In genomic region chr4:39441593-39441992, GRCh38 we compare ENCODE assay signal across 37 cellular contexts. TPM values are rescaled to one million over a fixed set of nuclear protein-coding genes. Genes with fewer than 3 reads are reported as not detected.
"Had no signal": no experiment of that assay in that cellular context is flagged by ENCODE, and none has a peak within 500 bp of the region (broad histone marks: within the 10 kb centered on the region; RNA-seq: fewer than 3 reads in every experiment).

No MANE protein-coding gene starts in this region.

- H3K27me3 Mint-ChIP-seq: activated naive CD8-positive, alpha-beta T cell had no signal

- FAIRE-seq: bronchial epithelial cell, colon, TTC549 had no signal

- H3K4me3 ChIP-seq: ascending aorta, cardiac muscle cell had no signal

- H3K36me3 Mint-ChIP-seq: activated CD4-positive, alpha-beta memory T cell treated with anti-CD3 and anti-CD28 coated beads for 36 hours; activated naive CD8-positive, alpha-beta T cell; activated naive CD8-positive, alpha-beta T cell treated with anti-CD3 and anti-CD28 coated beads, Interleukin-2, amount 10 ng/mL, durations not matched to agents 7 days and 5 days; brain had no signal

- ATAC-seq: activated CD8-positive, alpha-beta T cell treated with anti-CD3 and anti-CD28 coated beads for 36 hours; activated naive CD8-positive, alpha-beta T cell treated with anti-CD3 and anti-CD28 coated beads, Interleukin-2, amount 50 U/mL, for 24 hours had no signal

- H3K4me1 Mint-ChIP-seq: activated CD4-positive, alpha-beta T cell treated with anti-CD3 and anti-CD28 coated beads, Interleukin-2, amount 10 ng/mL, durations not matched to agents 24 days and 14 days; activated naive CD8-positive, alpha-beta T cell treated with anti-CD3 and anti-CD28 coated beads, Interleukin-2, amount 10 ng/mL, durations not matched to agents 7 days and 5 days; brain had no signal

- H3K27ac Mint-ChIP-seq: activated B cell treated with CpG ODN at 0.5 μM for 24 hours; activated CD4-positive, alpha-beta memory T cell treated with anti-CD3 and anti-CD28 coated beads for 36 hours; activated CD4-positive, alpha-beta T cell treated with anti-CD3 and anti-CD28 coated beads, Interleukin-2, amount 10 ng/mL, durations not matched to agents 24 days and 14 days; activated CD8-positive, alpha-beta T cell treated with anti-CD3 and anti-CD28 coated beads for 36 hours; activated naive CD8-positive, alpha-beta T cell; activated naive CD8-positive, alpha-beta T cell treated with anti-CD3 and anti-CD28 coated beads, Interleukin-2, amount 10 ng/mL, durations not matched to agents 7 days and 5 days; activated naive CD8-positive, alpha-beta T cell treated with anti-CD3 and anti-CD28 coated beads, Interleukin-2, amount 50 U/mL, for 24 hours; activated T-helper 1 cell treated with anti-CD3 and anti-CD28 coated beads, Interleukin-12 subunit alpha, Interleukin-12 subunit beta, Interleukin-2, Interleukin-4 antibody, amounts not matched to agents 30 ng/mL and 10 ng/mL and 1 ng/mL, durations not matched to agents 14 hours and 24 hours and 36 hours; activated T-helper 2 cell treated with anti-CD3 and anti-CD28 coated beads, Interferon-gamma antibody, Interleukin-2, Interleukin-4, amounts not matched to agents 10 μg/mL and 5 μg/mL and 100 μg/mL, durations not matched to agents 14 hours and 24 hours and 36 hours; brain; T-helper 1 cell treated with Interleukin-12 subunit alpha and Interleukin-12 subunit beta and Interleukin-4 antibody, amounts not matched to agents 30 μg/mL and 1 μg/mL, for 36 hours; T-helper 2 cell treated with Interferon-gamma antibody and Interleukin-4, amounts not matched to agents 5 μg/mL and 100 μg/mL, for 36 hours had no signal

- H3K9me3 Mint-ChIP-seq: activated B cell treated with CpG ODN at 0.5 μM for 24 hours; activated CD4-positive, alpha-beta memory T cell treated with anti-CD3 and anti-CD28 coated beads for 36 hours; activated CD4-positive, alpha-beta T cell treated with anti-CD3 and anti-CD28 coated beads, Interleukin-2, amount 10 ng/mL, durations not matched to agents 24 days and 14 days; activated CD8-positive, alpha-beta T cell treated with anti-CD3 and anti-CD28 coated beads for 36 hours; activated naive CD8-positive, alpha-beta T cell treated with anti-CD3 and anti-CD28 coated beads, Interleukin-2, amount 10 ng/mL, durations not matched to agents 7 days and 5 days; activated naive CD8-positive, alpha-beta T cell treated with anti-CD3 and anti-CD28 coated beads, Interleukin-2, amount 50 U/mL, for 24 hours; activated T-helper 1 cell treated with anti-CD3 and anti-CD28 coated beads, Interleukin-12 subunit alpha, Interleukin-12 subunit beta, Interleukin-2, Interleukin-4 antibody, amounts not matched to agents 30 ng/mL and 10 ng/mL and 1 ng/mL, durations not matched to agents 14 hours and 24 hours and 36 hours; activated T-helper 2 cell treated with anti-CD3 and anti-CD28 coated beads, Interferon-gamma antibody, Interleukin-2, Interleukin-4, amounts not matched to agents 10 μg/mL and 5 μg/mL and 100 μg/mL, durations not matched to agents 14 hours and 24 hours and 36 hours; brain; T-helper 1 cell treated with Interleukin-12 subunit alpha and Interleukin-12 subunit beta and Interleukin-4 antibody, amounts not matched to agents 30 μg/mL and 1 μg/mL, for 36 hours; T-helper 2 cell treated with Interferon-gamma antibody and Interleukin-4, amounts not matched to agents 5 μg/mL and 100 μg/mL, for 36 hours had no signal

- H3K9me3 ChIP-seq: ascending aorta had no signal

- H3K27ac ChIP-seq: ascending aorta, cardiac muscle cell, VCaP had no signal

- DNase-seq: activated B cell treated with CpG ODN at 0.5 μM for 24 hours; activated CD4-positive, alpha-beta memory T cell treated with anti-CD3 and anti-CD28 coated beads for 36 hours; activated CD4-positive, alpha-beta T cell treated with anti-CD3 and anti-CD28 coated beads, Interleukin-2, amount 10 ng/mL, durations not matched to agents 24 days and 14 days; activated CD4-positive, alpha-beta T cell treated with anti-CD3 and anti-CD28 coated beads, Interleukin-2, amount 50 U/mL, for 1 hour; activated CD4-positive, alpha-beta T cell treated with anti-CD3 and anti-CD28 coated beads, Interleukin-2, amount 50 U/mL, for 4 hours; activated CD4-positive, CD25-positive, alpha-beta regulatory T cell treated with anti-CD3 and anti-CD28 coated beads, Interleukin-2, amount 50 U/mL, for 72 hours; activated CD8-positive, alpha-beta memory T cell treated with anti-CD3 and anti-CD28 coated beads, Interleukin-2, amount 50 U/mL, for 4 hours; activated CD8-positive, alpha-beta T cell treated with anti-CD3 and anti-CD28 coated beads for 36 hours; activated effector memory CD4-positive, alpha-beta T cell treated with Interleukin-2 at 50 U/mL for 16 hours; activated gamma-delta T cell; activated naive CD4-positive, alpha-beta T cell treated with anti-CD3 and anti-CD28 coated beads, Interleukin-2, amount 50 U/mL, for 16 hours; activated naive CD4-positive, alpha-beta T cell treated with Interleukin-2 at 50 U/mL for 16 hours; activated naive CD8-positive, alpha-beta T cell treated with anti-CD3 and anti-CD28 coated beads, Interleukin-2, amount 10 ng/mL, durations not matched to agents 7 days and 5 days; activated naive CD8-positive, alpha-beta T cell treated with anti-CD3 and anti-CD28 coated beads, Interleukin-2, amount 50 U/mL, for 24 hours; activated T-cell treated with anti-CD3 and anti-CD28 coated beads for 4 hours; activated T-cell treated with anti-CD3 and anti-CD28 coated beads, Interleukin-2, amount 50 U/mL, for 1 hour; activated T-cell treated with anti-CD3 and anti-CD28 coated beads, Interleukin-2, amount 50 U/mL, for 48 hours; amygdala; anterior cingulate cortex; central memory CD4-positive, alpha-beta T cell; SW 1271; T-helper 1 cell; T-helper 2 cell; T-helper 9 cell had no signal

- H3K4me1 ChIP-seq: ascending aorta had no signal

- H3K4me3 Mint-ChIP-seq: activated B cell treated with CpG ODN at 0.5 μM for 24 hours; activated CD4-positive, alpha-beta memory T cell treated with anti-CD3 and anti-CD28 coated beads for 36 hours; activated CD4-positive, alpha-beta T cell treated with anti-CD3 and anti-CD28 coated beads, Interleukin-2, amount 10 ng/mL, durations not matched to agents 24 days and 14 days; activated CD8-positive, alpha-beta T cell treated with anti-CD3 and anti-CD28 coated beads for 36 hours; activated naive CD8-positive, alpha-beta T cell; activated naive CD8-positive, alpha-beta T cell treated with anti-CD3 and anti-CD28 coated beads, Interleukin-2, amount 10 ng/mL, durations not matched to agents 7 days and 5 days; activated naive CD8-positive, alpha-beta T cell treated with anti-CD3 and anti-CD28 coated beads, Interleukin-2, amount 50 U/mL, for 24 hours; activated T-helper 1 cell treated with anti-CD3 and anti-CD28 coated beads, Interleukin-12 subunit alpha, Interleukin-12 subunit beta, Interleukin-2, Interleukin-4 antibody, amounts not matched to agents 30 ng/mL and 10 ng/mL and 1 ng/mL, durations not matched to agents 14 hours and 24 hours and 36 hours; brain; T-helper 1 cell treated with Interleukin-12 subunit alpha and Interleukin-12 subunit beta and Interleukin-4 antibody, amounts not matched to agents 30 μg/mL and 1 μg/mL, for 36 hours; T-helper 2 cell treated with Interferon-gamma antibody and Interleukin-4, amounts not matched to agents 5 μg/mL and 100 μg/mL, for 36 hours had no signal

- H3K36me3 ChIP-seq: ascending aorta, cardiac muscle cell had no signal

RNA-seq across cellular contexts. Expression of gene KLB, which starts 34.9 kb away (rescaled TPM):
- total RNA-seq: activated CD4-positive, alpha-beta memory T cell treated with anti-CD3 and anti-CD28 coated beads for 36 hours; activated CD4-positive, alpha-beta T cell treated with anti-CD3 and anti-CD28 coated beads, Interleukin-2, amount 10 ng/mL, durations not matched to agents 24 days and 14 days; activated CD8-positive, alpha-beta memory T cell treated with anti-CD3 and anti-CD28 coated beads for 36 hours; activated CD8-positive, alpha-beta T cell treated with anti-CD3 and anti-CD28 coated beads for 36 hours; activated naive CD8-positive, alpha-beta T cell treated with anti-CD3 and anti-CD28 coated beads, Interleukin-2, amount 10 ng/mL, durations not matched to agents 7 days and 5 days; activated T-helper 1 cell treated with anti-CD3 and anti-CD28 coated beads, Interleukin-12 subunit alpha, Interleukin-12 subunit beta, Interleukin-2, Interleukin-4 antibody, amounts not matched to agents 30 ng/mL and 10 ng/mL and 1 ng/mL, durations not matched to agents 14 hours and 24 hours and 36 hours; activated T-helper 2 cell treated with anti-CD3 and anti-CD28 coated beads, Interferon-gamma antibody, Interleukin-2, Interleukin-4, amounts not matched to agents 10 μg/mL and 5 μg/mL and 100 μg/mL, durations not matched to agents 14 hours and 24 hours and 36 hours; ascending aorta; cardiac muscle cell had no signal
